ENCODE assay signal across 8 cellular contexts in the genomic region with DNA sequence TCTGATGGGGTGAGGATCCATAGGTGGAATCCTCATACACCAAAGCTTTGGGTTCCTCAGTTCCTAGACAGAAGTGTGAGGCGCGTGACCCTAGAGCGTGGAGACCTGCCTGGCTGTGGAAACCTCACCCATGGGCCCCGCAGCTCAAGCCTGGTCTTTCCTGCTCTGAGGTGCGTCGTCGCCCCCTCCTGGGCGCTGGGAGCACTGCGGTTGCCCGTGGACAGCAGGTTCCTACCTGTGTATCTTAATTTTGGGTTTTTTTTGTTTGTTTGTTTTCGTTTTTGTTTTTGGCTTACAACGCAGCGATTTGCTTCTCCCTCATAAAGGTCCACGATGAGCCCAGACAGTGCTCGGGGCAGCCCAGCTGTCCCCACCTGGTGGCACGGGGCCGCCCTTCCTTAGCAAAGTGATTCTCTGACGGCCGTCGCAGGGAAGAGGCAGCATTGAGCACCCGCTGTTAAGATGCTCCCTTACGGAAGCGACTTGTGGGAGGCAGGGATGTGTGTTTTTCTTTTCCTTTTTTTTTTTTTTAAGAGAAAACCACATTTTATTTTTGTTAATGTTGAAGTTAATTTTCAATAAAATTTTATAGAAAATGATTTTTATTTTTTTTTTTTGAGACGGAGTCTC. TPM values are rescaled to one million over a fixed set of nuclear protein-coding genes. Genes with fewer than 3 reads are reported as not detected.
DNase-seq lines count a peak whose midpoint lies in the region; ATAC-seq and TF ChIP-seq lines count a peak whose summit lies in the region.

No MANE protein-coding gene starts in this region.

- H3K27me3 Mint-ChIP-seq in MCF 10A (ENCODE audit: insufficient read depth, unreplicated experiment) (no peaks in the 10 kb centered on the region), immature natural killer cell (ENCODE audit: low read depth in 3 of 3) (no peaks in the 10 kb centered on the region)

- no TSS peak for BruUV-seq in A673 (replicated peaks; lab: Mats Ljungman, UMichigan)
- BruUV-seq in MCF 10A (replicated peaks; lab: Mats Ljungman, UMichigan): no TSS peak

- H3K9me3 Mint-ChIP-seq in MCF 10A (ENCODE audit: unreplicated experiment) (no peaks in the 10 kb centered on the region), immature natural killer cell (no peaks in the 10 kb centered on the region)

- TF ChIP-seq CTCF in A673 (conservative IDR thresholded peaks at IDR 0.05; ENCODE audit: low read depth, low read length) (peak; percentile 98), VCaP (conservative IDR thresholded peaks at IDR 0.05) (peak; percentile 100), MCF 10A (IDR thresholded peaks at IDR 0.05; ENCODE audit: unreplicated experiment) (peak; percentile 92)

- no peak overlapping the region for H3K27ac Mint-ChIP-seq in MCF 10A (ENCODE audit: low read depth, unreplicated experiment)
- peak overlapping the region in 5 of 6 donors; percentile 1 to 82 (median 10) for H3K27ac Mint-ChIP-seq in immature natural killer cell

- peaks cover 21% of the 10 kb centered on the region for H3K36me3 ChIP-seq in A673 (ENCODE audit: insufficient read depth, low read length, poor library complexity, severe bottlenecking)

- peaks cover 51% of the 10 kb centered on the region for H3K36me3 Mint-ChIP-seq in MCF 10A (ENCODE audit: insufficient read depth, unreplicated experiment)
- peaks cover 0 to 6% (median 0%) of the 10 kb centered on the region in 3 donors for H3K36me3 Mint-ChIP-seq in immature natural killer cell

- intact Hi-C loops in A673 (cut with micrococcal nuclease; ENCODE audit: unreplicated experiment): loop anchor here (1.0 kb wide), 1 partner anchor 165 kb away; no protein-coding TSS in a partner anchor
- intact Hi-C loops in MCF 10A (cut with micrococcal nuclease): loop anchor here (1.0 kb wide), 1 partner anchor 164 kb away; no protein-coding TSS in a partner anchor

- H3K4me1 Mint-ChIP-seq in MCF 10A (ENCODE audit: insufficient read depth, unreplicated experiment): no peaks in the 10 kb centered on the region
- H3K4me1 Mint-ChIP-seq in immature natural killer cell: peaks cover 16 to 17% of the 10 kb centered on the region in 2 donors

- no peak overlapping the region for H3K27ac ChIP-seq in A673 (ENCODE audit: low read depth, low read length, poor library complexity, severe bottlenecking)
- H3K27ac ChIP-seq in VCaP: peak overlapping the region; percentile 100

- no peak overlapping the region for H3K4me3 Mint-ChIP-seq in MCF 10A (ENCODE audit: unreplicated experiment)
- H3K4me3 Mint-ChIP-seq in immature natural killer cell: no peak overlapping the region

- CTCF ChIA-PET in A673 (lab: Charles Lee) (interaction anchor here (0.5 to 1.2 kb wide), 6 partner anchors 60 to 167 kb away, joined by 3 to 14 read pairs (median 4); no protein-coding TSS in a partner anchor), MCF 10A (lab: Yijun Ruan, JAX) (interaction anchor here (0.6 to 3.2 kb wide), 20 partner anchors 12 to 769 kb away, joined by 3 to 22 read pairs (median 4); a partner anchor contains a TSS)

- H3K4me1 ChIP-seq in A673 (ENCODE audit: insufficient read depth, low read length, poor library complexity, severe bottlenecking): no peaks in the 10 kb centered on the region

- peak; percentile 72 for DNase-seq in A673 (ENCODE audit: low spot score)
- DNase-seq in NCI-H146 treated with DMSO at 0.1 percent for 48 hours (lab: John Stamatoyannopoulos, UW; ENCODE audit: unreplicated experiment): peak; percentile 12
- DNase-seq in MCF 10A (ENCODE audit: unreplicated experiment): peak; percentile 63
- DNase-seq in immature natural killer cell: peak; percentile 64 to 71 (median 69)
- peak; percentile 87 for DNase-seq in stimulated activated CD4-positive, alpha-beta T cell treated with anti-CD3 and anti-CD28 coated beads, Interleukin-15, amount 100 ng/mL, for 24 hours

- no peak overlapping the region for H3K4me3 ChIP-seq in A673 (ENCODE audit: low read depth, low read length, poor library complexity, severe bottlenecking)

- no peaks in the 10 kb centered on the region for H3K9me3 ChIP-seq in A673 (ENCODE audit: low read depth, low read length, poor library complexity, severe bottlenecking)

- POLR2A ChIA-PET in A673 (lab: Charles Lee; ENCODE audit: low non-redundant PET): no interaction called here
- POLR2A ChIA-PET in MCF 10A (lab: Yijun Ruan, JAX): interaction anchor here (0.7 to 2.5 kb wide), 3 partner anchors 13 to 186 kb away, joined by 3 to 22 read pairs (median 3); a partner anchor contains a TSS

- ATAC-seq in GM18868 (IDR thresholded peaks at IDR 0.05; ENCODE audit: unreplicated experiment) (peak; percentile 54), HG02885 (IDR thresholded peaks at IDR 0.05; ENCODE audit: poor library complexity, unreplicated experiment) (no peak)

- no peaks in the 10 kb centered on the region for H3K27me3 ChIP-seq in A673 (replicated peaks; ENCODE audit: insufficient read depth, low read depth, low read length, poor library complexity)

RNA-seq across cellular contexts. Expression of a gene that starts 36.5 kb away (rescaled TPM):
- total RNA-seq in A673 (2021) (46.6 and 51.4 TPM in 2 replicates), MCF 10A (2022) (33.0 and 39.3 TPM in 2 replicates)
- polyA plus RNA-seq in immature natural killer cell: 10 to 100 TPM; 42.0 to 74.7 (median 43.2) TPM

Comparison
In these comparisons a context has a peak if more than half of its experiments do, and no peak if none do; other contexts are left out.
1. DNase-seq: peak in every context shown above with its lines; median percentile 87 in stimulated activated CD4-positive, alpha-beta T cell treated with anti-CD3 and anti-CD28 coated beads, Interleukin-15, amount 100 ng/mL, for 24 hours; 72 in A673; 69 in immature natural killer cell; 63 in MCF 10A; 12 in NCI-H146 treated with DMSO at 0.1 percent for 48 hours.